8 cellular contexts compared by ENCODE assay signal in the genomic region with DNA sequence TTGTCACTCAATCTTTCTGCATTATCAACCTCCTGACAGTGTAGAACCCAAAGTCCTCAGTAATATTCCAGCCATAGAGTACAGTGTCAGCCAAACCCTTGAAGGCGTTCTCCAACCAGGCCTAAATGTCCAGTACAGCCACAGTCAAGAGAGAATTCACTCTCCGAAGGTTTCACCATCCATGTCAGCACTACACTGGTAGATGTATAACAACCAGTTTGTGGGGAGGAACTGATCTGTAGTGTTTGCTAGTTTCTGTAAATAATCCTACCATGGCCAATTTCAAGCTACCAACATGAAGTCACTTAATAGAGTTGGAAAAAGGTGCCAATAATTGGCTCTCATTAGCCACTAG. TPM values are rescaled to one million over a fixed set of nuclear protein-coding genes. Genes with fewer than 3 reads are reported as not detected.
A peak's percentile ranks its signal among the peaks of the same experiment; 100 is the strongest.
DNase-seq lines count a peak whose midpoint lies in the region; ATAC-seq and TF ChIP-seq lines count a peak whose summit lies in the region.

No MANE protein-coding gene starts in this region.

- H2BK120ac ChIP-seq in neuronal stem cell (ENCODE audit: low read depth, low read length), result no peak overlapping the region

- no peak overlapping the region for H3K14ac ChIP-seq in neuronal stem cell (ENCODE audit: low read length)

- no peak overlapping the region for H3K9ac ChIP-seq in KMS-11
- H3K9ac ChIP-seq in neuronal stem cell (ENCODE audit: low read depth, low read length, poor library complexity), result no peak overlapping the region

- H2BK15ac ChIP-seq in neuronal stem cell (ENCODE audit: low read length), result no peak overlapping the region

- H3K79me1 ChIP-seq in neuronal stem cell (ENCODE audit: low read depth, low read length), result no peaks in the 10 kb centered on the region

- H4K8ac ChIP-seq in neuronal stem cell (ENCODE audit: low read depth, low read length), result no peak overlapping the region

- no CpG with 5 or more reads among the region's 2 CpGs for WGBS in neuronal stem cell (ENCODE audit: extremely low coverage in 2 of 2, insufficient read length in 2 of 2, insufficient replicate concordance in 1 of 2), 2 donors

- H3K27ac ChIP-seq in KMS-11 (peak overlapping the region; percentile 58; the same call in 1 of the 2 replicates), neuronal stem cell (replicated peaks; ENCODE audit: low read length) (no peak overlapping the region)

- no peaks in the 10 kb centered on the region for H3K27me3 ChIP-seq in BE2C
- no peaks in the 10 kb centered on the region for H3K27me3 ChIP-seq in KMS-11 (ENCODE audit: insufficient read depth, low read depth)
- no peaks in the 10 kb centered on the region for H3K27me3 ChIP-seq in neuronal stem cell (ENCODE audit: control insufficient read depth in 3 of 3, insufficient read depth in 3 of 3, low read depth in 1 of 3, low read length in 3 of 3)

- intact Hi-C loops in left colon (cut with DNase I, micrococcal nuclease), result no loop called here

- ATAC-seq in left colon, result no peak

- H2BK12ac ChIP-seq in neuronal stem cell (ENCODE audit: low read length), result no peak overlapping the region

- no peaks in the 10 kb centered on the region for H3K9me3 ChIP-seq in BE2C
- H3K9me3 ChIP-seq in neuronal stem cell (replicated peaks in 1 of 2; ENCODE audit: control insufficient read depth in 2 of 2, insufficient read depth in 1 of 2, low read depth in 1 of 2, low read length in 2 of 2), result no peaks in the 10 kb centered on the region

- H3K4me1 ChIP-seq in BE2C (no peaks in the 10 kb centered on the region), KMS-11 (ENCODE audit: low read depth, poor library complexity, severe bottlenecking) (peaks cover 22% of the 10 kb centered on the region), neuronal stem cell (ENCODE audit: control insufficient read depth in 2 of 2, insufficient read depth in 1 of 2, low read depth in 1 of 2, low read length in 2 of 2) (peaks cover 4 to 5% of the 10 kb centered on the region in 2 donors)

- H3K4ac ChIP-seq in neuronal stem cell (ENCODE audit: low read length), result no peak overlapping the region

- no peak overlapping the region for H2AK5ac ChIP-seq in neuronal stem cell (ENCODE audit: low read depth, low read length)

- H2AFZ ChIP-seq in KMS-11 (ENCODE audit: low read depth), result no peak overlapping the region
- peak overlapping the region; percentile 90 for H2AFZ ChIP-seq in neuronal stem cell (ENCODE audit: low read length)

- DNase-seq in BE2C (no peak), cardiac fibroblast (ENCODE audit: low read depth in 2 of 2) (no peak), neuronal stem cell (ENCODE audit: low spot score) (no peak), amygdala (lab: John Stamatoyannopoulos, UW) (no peak), NCI-H1436 treated with DMSO at 0.1 percent for 48 hours (lab: John Stamatoyannopoulos, UW) (no peak), ecto neural progenitor cell (ENCODE audit: low spot score) (no peak), left colon (no peak)

- H3K23ac ChIP-seq in neuronal stem cell (ENCODE audit: low read depth, low read length, poor library complexity), result no peak overlapping the region

- no peak overlapping the region for H3K18ac ChIP-seq in neuronal stem cell (ENCODE audit: low read length)

- H4K91ac ChIP-seq in neuronal stem cell (ENCODE audit: low read depth, low read length, poor library complexity), result no peak overlapping the region

- no peak overlapping the region for H2BK5ac ChIP-seq in neuronal stem cell (ENCODE audit: low read length)

- no peak overlapping the region for H3K4me2 ChIP-seq in KMS-11
- no peak overlapping the region for H3K4me2 ChIP-seq in neuronal stem cell (ENCODE audit: insufficient read depth, low read length, poor library complexity, severe bottlenecking)

- H4K20me1 ChIP-seq in KMS-11 (ENCODE audit: insufficient read depth), result no peaks in the 10 kb centered on the region

- no peak for TF ChIP-seq CTCF in BE2C (IDR thresholded peaks at IDR 0.05; ENCODE audit: low read depth, low read length)
- no peak for TF ChIP-seq CTCF in KMS-11 (conservative IDR thresholded peaks at IDR 0.05; ENCODE audit: low read depth, low read length)
- TF ChIP-seq CTCF in cardiac fibroblast (IDR thresholded peaks at IDR 0.05; ENCODE audit: low read depth, low read length), result no peak

- 0 out of 2 replicates have a peak, but pooled peaks cover 4% of the 10 kb centered on the region for H3K36me3 ChIP-seq in BE2C
- H3K36me3 ChIP-seq in KMS-11 (ENCODE audit: insufficient read depth), result no peaks in the 10 kb centered on the region
- H3K36me3 ChIP-seq in neuronal stem cell (replicated peaks in 1 of 2; ENCODE audit: control insufficient read depth in 2 of 2, insufficient read depth in 2 of 2, low read length in 2 of 2), result peaks cover 7 to 32% of the 10 kb centered on the region in 2 donors

- H3K4me3 ChIP-seq in BE2C (ENCODE audit: low read depth, low read length), result peak overlapping the region; percentile 91; the same call in 1 of the 2 replicates
- no peak overlapping the region for H3K4me3 ChIP-seq in KMS-11 (IDR thresholded peaks at IDR 0.05; ENCODE audit: insufficient read depth, low read depth, low read length)
- H3K4me3 ChIP-seq in cardiac fibroblast (replicated peaks in 1 of 2; ENCODE audit: low read depth in 2 of 2, low read length in 2 of 2), result peak overlapping the region; percentile 75
- H3K4me3 ChIP-seq in neuronal stem cell (ENCODE audit: low read length in 2 of 2), result peak overlapping the region in 1 of 2 donors; percentile 78

- H3K79me2 ChIP-seq in KMS-11 (ENCODE audit: insufficient read depth, low read depth), result peaks cover 9% of the 10 kb centered on the region; the same call in 1 of the 2 replicates

RNA-seq across cellular contexts. Expression of a gene that starts 0.5 kb away (rescaled TPM):
- polyA plus RNA-seq in BE2C (2012; ENCODE audit: insufficient read depth, insufficient read length, low read depth), result 43.6 TPM
- polyA plus RNA-seq in neuronal stem cell (2013, experiment 1 of 2), result 26.4 TPM
- 28.7 TPM for polyA plus RNA-seq in neuronal stem cell (2013, experiment 2 of 2)
- total RNA-seq in left colon, result 10 to 100 TPM; 11.8 to 13.8 TPM

RNA-seq across cellular contexts. Expression of a gene that starts 3.0 kb away (rescaled TPM):
- polyA plus RNA-seq in BE2C (2012; ENCODE audit: insufficient read depth, insufficient read length, low read depth), result 34.2 TPM
- 23.5 TPM for polyA plus RNA-seq in neuronal stem cell (2013, experiment 1 of 2)
- polyA plus RNA-seq in neuronal stem cell (2013, experiment 2 of 2), result 23.9 TPM
- total RNA-seq in left colon, result 10 to 100 TPM; 43.5 to 48.0 TPM

RNA-seq across cellular contexts. Expression of a gene that starts 10.8 kb away (rescaled TPM):
- 2.2 TPM for polyA plus RNA-seq in BE2C (2012; ENCODE audit: insufficient read depth, insufficient read length, low read depth)
- 0.06 TPM for polyA plus RNA-seq in neuronal stem cell (2013, experiment 1 of 2)
- 0.07 TPM for polyA plus RNA-seq in neuronal stem cell (2013, experiment 2 of 2)
- total RNA-seq in left colon, result under 1 TPM in 1 of 2 donors, not detected in 1; 0.47 TPM

RNA-seq across cellular contexts. Expression of a gene that starts 15.8 kb away (rescaled TPM):
- 296 TPM for polyA plus RNA-seq in BE2C (2012; ENCODE audit: insufficient read depth, insufficient read length, low read depth)
- polyA plus RNA-seq in neuronal stem cell (2013, experiment 1 of 2), result 312 TPM
- polyA plus RNA-seq in neuronal stem cell (2013, experiment 2 of 2), result 307 TPM
- total RNA-seq in left colon, result 100 to 1,000 TPM; 110 to 135 TPM

RNA-seq across cellular contexts. Expression of a gene that starts 16.4 kb away (rescaled TPM):
- polyA plus RNA-seq in BE2C (2012; ENCODE audit: insufficient read depth, insufficient read length, low read depth), result 87.7 TPM
- polyA plus RNA-seq in neuronal stem cell (2013, experiment 1 of 2), result 59.3 TPM
- 60.1 TPM for polyA plus RNA-seq in neuronal stem cell (2013, experiment 2 of 2)
- 10 to 100 TPM; 62.4 to 64.8 TPM for total RNA-seq in left colon
